ENCODE assay signal across 8 cellular contexts in the genomic region with DNA sequence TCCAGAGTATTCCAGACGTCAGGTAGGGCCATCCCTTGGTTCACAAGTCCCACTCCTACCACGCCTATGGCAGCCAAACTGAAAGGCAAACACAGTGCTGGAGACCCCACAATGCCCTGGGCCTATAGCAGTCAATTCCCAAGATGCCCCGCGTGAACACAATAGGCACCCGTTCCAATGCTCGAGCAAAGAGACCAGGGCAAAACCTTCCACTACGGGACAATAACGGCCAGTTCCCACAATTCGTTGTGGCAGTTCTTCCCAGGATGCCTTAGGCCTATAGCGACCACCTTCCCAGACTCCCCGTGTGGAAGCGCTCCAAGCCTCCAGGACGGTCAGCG. TPM values are rescaled to one million over a fixed set of nuclear protein-coding genes. Genes with fewer than 3 reads are reported as not detected.
DNase-seq lines count a peak whose midpoint lies in the region; ATAC-seq and TF ChIP-seq lines count a peak whose summit lies in the region.

No MANE protein-coding gene starts in this region.

- H3K4me3 ChIP-seq in uterus: peak overlapping the region; percentile 87 to 88

- H3K36me3 ChIP-seq in uterus: no peaks in the 10 kb centered on the region

- H3K27me3 Mint-ChIP-seq in natural killer cell treated with Interleukin-12 subunit alpha and Interleukin-12 subunit beta and Interleukin-15 and Interleukin-18, amount 100 ng/mL, for 72 hours: no peaks in the 10 kb centered on the region

- no peaks in the 10 kb centered on the region for H3K27me3 ChIP-seq in uterus

- ATAC-seq in HG02623 (IDR thresholded peaks at IDR 0.05; ENCODE audit: unreplicated experiment): peak; percentile 11
- peak; percentile 25 to 51 for ATAC-seq in natural killer cell treated with Interleukin-12 subunit alpha and Interleukin-12 subunit beta and Interleukin-15 and Interleukin-18, amount 100 ng/mL, for 72 hours

- H3K4me1 Mint-ChIP-seq in natural killer cell treated with Interleukin-12 subunit alpha and Interleukin-12 subunit beta and Interleukin-15 and Interleukin-18, amount 100 ng/mL, for 72 hours (ENCODE audit: low read depth in 2 of 2): peaks cover 21 to 29% of the 10 kb centered on the region in 2 donors

- H3K9me3 Mint-ChIP-seq in natural killer cell treated with Interleukin-12 subunit alpha and Interleukin-12 subunit beta and Interleukin-15 and Interleukin-18, amount 100 ng/mL, for 72 hours: no peaks in the 10 kb centered on the region

- peak overlapping the region; percentile 98 for H3K4me3 Mint-ChIP-seq in natural killer cell treated with Interleukin-12 subunit alpha and Interleukin-12 subunit beta and Interleukin-15 and Interleukin-18, amount 100 ng/mL, for 72 hours

- peak overlapping the region; percentile 91 to 94 for H3K27ac ChIP-seq in uterus

- peaks cover 0 to 5% of the 10 kb centered on the region in 2 donors for H3K4me1 ChIP-seq in uterus

- TF ChIP-seq CTCF in uterus (IDR thresholded peaks at IDR 0.05): no peak

- intact Hi-C loops in uterus (cut with DNase I; ENCODE audit: low total_unique reads): no loop called here

- DNase-seq in NCI-H345 (lab: John Stamatoyannopoulos, UW) (peak; percentile 59), NCI-H345 treated with DMSO at 0.1 percent for 48 hours (lab: John Stamatoyannopoulos, UW; ENCODE audit: unreplicated experiment) (no peak), NCI-H146 treated with DMSO at 0.1 percent for 48 hours (lab: John Stamatoyannopoulos, UW; ENCODE audit: unreplicated experiment) (peak; percentile 90), erythroblast (lab: John Stamatoyannopoulos, UW) (peak; percentile 81 to 82), uterus (peak in 1 of 2 donors; percentile 36)
- peak; percentile 28 to 32 for DNase-seq in activated CD4-positive, alpha-beta T cell treated with anti-CD3 and anti-CD28 coated beads for 4 hours
- DNase-seq in natural killer cell treated with Interleukin-12 subunit alpha and Interleukin-12 subunit beta and Interleukin-15 and Interleukin-18, amount 100 ng/mL, for 72 hours (ENCODE audit: low spot score): no peak

- TF ChIP-seq POLR2A in erythroblast (IDR thresholded peaks at IDR 0.05; ENCODE audit: low read length) (no peak), uterus (IDR thresholded peaks at IDR 0.05) (no peak)

- H3K9me3 ChIP-seq in uterus: no peaks in the 10 kb centered on the region

- peak overlapping the region; percentile 95 to 98 for H3K27ac Mint-ChIP-seq in natural killer cell treated with Interleukin-12 subunit alpha and Interleukin-12 subunit beta and Interleukin-15 and Interleukin-18, amount 100 ng/mL, for 72 hours

- no peaks in the 10 kb centered on the region for H3K36me3 Mint-ChIP-seq in natural killer cell treated with Interleukin-12 subunit alpha and Interleukin-12 subunit beta and Interleukin-15 and Interleukin-18, amount 100 ng/mL, for 72 hours

RNA-seq across cellular contexts. Expression of gene ZNF428, which starts 0.5 kb away (rescaled TPM):
- total RNA-seq in natural killer cell treated with Interleukin-12 subunit alpha and Interleukin-12 subunit beta and Interleukin-15 and Interleukin-18, amount 100 ng/mL, for 72 hours: 10 to 100 TPM; 24.9 to 25.3 TPM
- 10 to 100 TPM in 3 of 4 donors, 1 to 10 TPM in 1; 1.5 to 83.3 (median 44.5) TPM for total RNA-seq in uterus

RNA-seq across cellular contexts. Expression of gene SRRM5, which starts 7.0 kb away (rescaled TPM):
- total RNA-seq in natural killer cell treated with Interleukin-12 subunit alpha and Interleukin-12 subunit beta and Interleukin-15 and Interleukin-18, amount 100 ng/mL, for 72 hours: 1 to 10 TPM; 1.1 to 1.8 TPM
- under 1 TPM in 1 of 4 donors, not detected in 3; 0.58 TPM for total RNA-seq in uterus

RNA-seq across cellular contexts. Expression of gene CADM4, which starts 20.8 kb away (rescaled TPM):
- total RNA-seq in natural killer cell treated with Interleukin-12 subunit alpha and Interleukin-12 subunit beta and Interleukin-15 and Interleukin-18, amount 100 ng/mL, for 72 hours: under 1 TPM; 0.59 TPM
- total RNA-seq in uterus: 10 to 100 TPM in 2 of 4 donors, 1 to 10 TPM in 2; 2.1 to 18.6 (median 10.5) TPM

RNA-seq across cellular contexts. Expression of gene ZNF576, which starts 22.5 kb away (rescaled TPM):
- 10 to 100 TPM; 19.5 to 22.3 TPM for total RNA-seq in natural killer cell treated with Interleukin-12 subunit alpha and Interleukin-12 subunit beta and Interleukin-15 and Interleukin-18, amount 100 ng/mL, for 72 hours
- 10 to 100 TPM in 3 of 4 donors, 1 to 10 TPM in 1; 2.4 to 19.0 (median 12.6) TPM for total RNA-seq in uterus

RNA-seq across cellular contexts. Expression of gene IRGQ, which starts 23.0 kb away (rescaled TPM):
- 10 to 100 TPM; 36.8 to 42.6 TPM for total RNA-seq in natural killer cell treated with Interleukin-12 subunit alpha and Interleukin-12 subunit beta and Interleukin-15 and Interleukin-18, amount 100 ng/mL, for 72 hours
- total RNA-seq in uterus: 10 to 100 TPM in 2 of 4 donors, 1 to 10 TPM in 2; 4.1 to 31.0 (median 17.2) TPM

Comparison
In these comparisons a context has a peak if more than half of its experiments do, and no peak if none do; other contexts are left out.
1. DNase-seq: peak in NCI-H345 (single experiment), NCI-H146 treated with DMSO at 0.1 percent for 48 hours (single experiment), activated CD4-positive, alpha-beta T cell treated with anti-CD3 and anti-CD28 coated beads for 4 hours (2 of 2) and erythroblast (2 of 2); none in NCI-H345 treated with DMSO at 0.1 percent for 48 hours (single experiment) and natural killer cell treated with Interleukin-12 subunit alpha and Interleukin-12 subunit beta and Interleukin-15 and Interleukin-18, amount 100 ng/mL, for 72 hours (single experiment).